Comparison of ENCODE assay signal across 16 cellular contexts in the genomic region with DNA sequence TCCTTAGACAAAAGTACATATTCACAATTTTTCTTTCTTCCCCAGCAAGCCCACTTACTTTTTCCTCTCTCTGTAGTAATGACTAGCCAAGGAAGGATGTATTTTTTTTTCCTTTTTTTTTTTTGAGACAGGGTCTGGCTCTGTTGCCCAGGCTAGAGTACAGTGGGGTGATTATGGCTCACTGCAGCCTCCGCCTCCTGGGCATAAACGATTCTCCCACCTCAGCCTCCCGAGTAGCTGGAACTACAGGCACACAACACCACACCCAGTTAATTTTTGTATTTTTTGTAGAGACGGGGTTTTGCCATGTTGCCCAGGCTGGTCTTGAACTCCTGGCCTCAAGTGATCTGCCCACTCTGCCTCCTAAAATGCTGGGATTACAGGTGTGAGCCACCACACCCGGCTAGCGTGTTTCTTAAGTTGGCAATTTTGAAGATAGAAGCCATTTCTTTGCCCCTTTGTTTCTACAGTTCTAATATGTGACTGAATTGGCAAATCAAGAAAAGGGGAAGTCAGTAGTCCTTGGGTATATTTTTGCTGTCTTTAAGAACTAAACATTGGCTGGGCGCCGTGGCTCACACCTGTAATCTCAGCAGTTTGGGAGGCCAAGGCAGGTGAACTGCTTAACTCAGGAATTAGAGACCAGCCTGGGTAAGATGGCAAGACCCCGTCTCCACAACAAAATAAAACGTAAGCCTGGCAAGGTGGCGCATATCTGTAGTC.
"Had no signal": no experiment of that assay in that cellular context is flagged by ENCODE, and none has a peak within 500 bp of the region (broad histone marks: within the 10 kb centered on the region; RNA-seq: fewer than 3 reads in every experiment).

No MANE protein-coding gene starts in this region.

- ATAC-seq: foreskin keratinocyte; natural killer cell; sciatic nerve; stimulated activated naive B cell treated with anti-CD40 and anti-IgM and Interleukin-4, amounts not matched to agents 10 μg/mL and 1 μg/mL and 100 μg/mL, for 72 hours had no signal

- H3K27me3 Mint-ChIP-seq: stimulated activated naive B cell treated with anti-CD40 and anti-IgM and Interleukin-4, amounts not matched to agents 10 μg/mL and 1 μg/mL and 100 μg/mL, for 72 hours had no signal

- H3K9me3 ChIP-seq: thoracic aorta, upper lobe of left lung had no signal

- H3K4me3 Mint-ChIP-seq: activated T-helper 1 cell treated with anti-CD3 and anti-CD28 coated beads, Interleukin-12 subunit alpha, Interleukin-12 subunit beta, Interleukin-2, Interleukin-4 antibody, amounts not matched to agents 30 ng/mL and 10 ng/mL and 1 ng/mL, durations not matched to agents 14 hours and 24 hours and 36 hours; natural killer cell; stimulated activated naive B cell treated with anti-CD40 and anti-IgM and Interleukin-4, amounts not matched to agents 10 μg/mL and 1 μg/mL and 100 μg/mL, for 72 hours had no signal

- H3K27ac Mint-ChIP-seq: activated T-helper 1 cell treated with anti-CD3 and anti-CD28 coated beads, Interleukin-12 subunit alpha, Interleukin-12 subunit beta, Interleukin-2, Interleukin-4 antibody, amounts not matched to agents 30 ng/mL and 10 ng/mL and 1 ng/mL, durations not matched to agents 14 hours and 24 hours and 36 hours; stimulated activated naive B cell treated with anti-CD40 and anti-IgM and Interleukin-4, amounts not matched to agents 10 μg/mL and 1 μg/mL and 100 μg/mL, for 72 hours had no signal

- FAIRE-seq: colon had no signal

- H3K4me3 ChIP-seq: hepatocyte, thoracic aorta, upper lobe of left lung had no signal

- H3K27me3 ChIP-seq: foreskin keratinocyte, hepatocyte, upper lobe of left lung had no signal

- H3K27ac ChIP-seq: foreskin keratinocyte, hepatocyte, thoracic aorta, upper lobe of left lung had no signal

- H3K9me3 Mint-ChIP-seq: activated T-helper 1 cell treated with anti-CD3 and anti-CD28 coated beads, Interleukin-12 subunit alpha, Interleukin-12 subunit beta, Interleukin-2, Interleukin-4 antibody, amounts not matched to agents 30 ng/mL and 10 ng/mL and 1 ng/mL, durations not matched to agents 14 hours and 24 hours and 36 hours; brain; natural killer cell; stimulated activated naive B cell treated with anti-CD40 and anti-IgM and Interleukin-4, amounts not matched to agents 10 μg/mL and 1 μg/mL and 100 μg/mL, for 72 hours had no signal

- H2AFZ ChIP-seq: hepatocyte had no signal

- DNase-seq: activated CD4-positive, alpha-beta T cell treated with anti-CD3 and anti-CD28 coated beads, Interleukin-2, amount 50 U/mL, for 1 hour; activated CD4-positive, CD25-positive, alpha-beta regulatory T cell treated with anti-CD3 and anti-CD28 coated beads, Interleukin-2, amount 50 U/mL, for 72 hours; activated naive CD4-positive, alpha-beta T cell treated with Interleukin-2 at 50 U/mL for 16 hours; caudate nucleus; foreskin keratinocyte; natural killer cell; stimulated activated CD4-positive, alpha-beta T cell treated with anti-CD3 and anti-CD28 coated beads, Interleukin-4, amount 100 ng/mL, for 24 hours; stimulated activated naive B cell treated with anti-CD40 and anti-IgM and Interleukin-4, amounts not matched to agents 10 μg/mL and 1 μg/mL and 100 μg/mL, for 72 hours; T1000; upper lobe of left lung had no signal

- H3K4me2 ChIP-seq: hepatocyte had no signal

- H3K36me3 ChIP-seq: thoracic aorta had no signal
